Comparison of ENCODE assay signal across 16 cellular contexts in the genomic region with DNA sequence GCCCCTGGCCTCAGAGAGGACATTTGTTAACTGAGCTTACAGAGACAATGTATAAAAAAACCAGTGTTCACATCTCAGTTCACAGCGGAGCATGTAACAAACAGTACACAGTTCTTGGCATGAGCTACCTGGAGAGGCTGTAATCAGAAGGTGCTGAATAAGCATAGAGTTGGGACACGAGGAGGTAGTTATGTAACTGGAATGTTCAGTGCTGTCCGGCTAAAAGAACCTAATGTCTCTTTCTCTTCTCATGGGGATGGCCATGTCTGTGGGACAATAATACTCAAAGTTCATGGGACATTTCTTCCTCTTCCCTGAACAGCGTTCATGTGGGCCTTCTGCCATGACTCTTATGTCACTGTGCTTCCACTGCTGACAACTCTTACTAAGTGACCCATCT. TPM values are rescaled to one million over a fixed set of nuclear protein-coding genes. Genes with fewer than 3 reads are reported as not detected.
A peak's percentile ranks its signal among the peaks of the same experiment; 100 is the strongest.
DNase-seq lines count a peak whose midpoint lies in the region; ATAC-seq and TF ChIP-seq lines count a peak whose summit lies in the region.
"Had no signal": no experiment of that assay in that cellular context is flagged by ENCODE, and none has a peak within 500 bp of the region (broad histone marks: within the 10 kb centered on the region; RNA-seq: fewer than 3 reads in every experiment).

No MANE protein-coding gene starts in this region.

- peaks cover 7% of the 10 kb centered on the region for H3K36me3 Mint-ChIP-seq in natural killer cell

- H3K36me3 ChIP-seq in right lobe of liver = peaks cover 0 to 18% (median 9%) of the 10 kb centered on the region in 4 donors
- peaks cover 0 to 43% of the 10 kb centered on the region in 2 donors for H3K36me3 ChIP-seq in gastrocnemius medialis
- peaks cover 5 to 58% (median 42%) of the 10 kb centered on the region in 4 donors for H3K36me3 ChIP-seq in upper lobe of left lung

- WGBS in right lobe of liver (ENCODE audit: insufficient coverage, low coverage, low lambda C conversion rate, missing lambda C conversion rate) = 32% methylated on average over 4 of the region's 4 CpGs
- WGBS in upper lobe of left lung, 2 donors = 77 to 84% methylated on average over 4 of the region's 4 CpGs

- ATAC-seq in right lobe of liver = peak; percentile 83 to 99 (median 91)
- ATAC-seq in gastrocnemius medialis = peak; percentile 98 to 99
- ATAC-seq in upper lobe of left lung (ENCODE audit: low FRiP score in 2 of 2) = no peak
- no peak for ATAC-seq in natural killer cell
- ATAC-seq: GM23338 had no signal

- H3K27me3 ChIP-seq in right lobe of liver (no peaks in the 10 kb centered on the region), gastrocnemius medialis (no peaks in the 10 kb centered on the region), upper lobe of left lung (no peaks in the 10 kb centered on the region)

- no peak for TF ChIP-seq CTCF in LNCaP clone FGC (IDR thresholded peaks at IDR 0.05; ENCODE audit: control insufficient read depth, extremely low read depth, insufficient read depth)
- no peak for TF ChIP-seq CTCF in right lobe of liver (IDR thresholded peaks at IDR 0.05)
- no peak for TF ChIP-seq CTCF in gastrocnemius medialis (IDR thresholded peaks at IDR 0.05 in 4 of 5, conservative IDR thresholded peaks at IDR 0.05 in 1 of 5)
- no peak for TF ChIP-seq CTCF in upper lobe of left lung (IDR thresholded peaks at IDR 0.05)
- TF ChIP-seq CTCF in natural killer cell (IDR thresholded peaks at IDR 0.05) = no peak

- intact Hi-C loops in right lobe of liver (cut with DNase I) (no loop called here), gastrocnemius medialis (cut with DNase I; ENCODE audit: low total_unique reads) (no loop called here), natural killer cell (cut with micrococcal nuclease) (no loop called here)

- H3K4me3 ChIP-seq in LNCaP clone FGC (ENCODE audit: low read depth, low read length) (no peak overlapping the region), right lobe of liver (no peak overlapping the region), gastrocnemius medialis (no peak overlapping the region), upper lobe of left lung (no peak overlapping the region)
- H3K4me3 ChIP-seq: GM23338, PC-9 had no signal

- H3K27ac ChIP-seq in right lobe of liver = peak overlapping the region in 1 of 3 donors; percentile 45
- peak overlapping the region; percentile 24 to 90 (median 69) for H3K27ac ChIP-seq in gastrocnemius medialis
- H3K27ac ChIP-seq in upper lobe of left lung = peak overlapping the region in 1 of 4 donors; percentile 26
- H3K27ac ChIP-seq: PC-9 had no signal

- TF ChIP-seq EP300 in upper lobe of left lung (IDR thresholded peaks at IDR 0.05) = no peak

- peaks cover 0 to 8% (median 0%) of the 10 kb centered on the region in 4 donors for H3K4me1 ChIP-seq in right lobe of liver
- H3K4me1 ChIP-seq in gastrocnemius medialis = peaks cover 12 to 13% of the 10 kb centered on the region in 2 donors
- no peaks in the 10 kb centered on the region for H3K4me1 ChIP-seq in upper lobe of left lung

- peak; percentile 46 for DNase-seq in LNCaP clone FGC (ENCODE audit: low read depth)
- DNase-seq in cerebellum (ENCODE audit: low spot score) = peak; percentile 10
- DNase-seq in right lobe of liver = peak in 1 of 3 donors; percentile 69
- DNase-seq in gastrocnemius medialis = peak; percentile 61 to 65
- DNase-seq in upper lobe of left lung = no peak
- DNase-seq in NOMO-1 treated with DMSO at 0.1 percent for 48 hours (lab: John Stamatoyannopoulos, UW; ENCODE audit: unreplicated experiment) = no peak
- no peak for DNase-seq in natural killer cell
- DNase-seq: COR-L47, NCI-H1436 treated with DMSO at 0.1 percent for 48 hours, NCI-H2029 treated with DMSO at 0.1 percent for 48 hours, NCI-H2171 treated with DMSO at 0.1 percent for 48 hours, NCI-H446 treated with DMSO at 0.1 percent for 48 hours, NCI-H748 treated with DMSO at 0.1 percent for 48 hours, PC-9 had no signal

- H3K27ac Mint-ChIP-seq in natural killer cell = no peak overlapping the region
- H3K27ac Mint-ChIP-seq: GM23338 had no signal

- H3K9me3 ChIP-seq in right lobe of liver (no peaks in the 10 kb centered on the region), gastrocnemius medialis (no peaks in the 10 kb centered on the region), upper lobe of left lung (no peaks in the 10 kb centered on the region)

- TF ChIP-seq POLR2A in right lobe of liver (IDR thresholded peaks at IDR 0.05) (no peak), gastrocnemius medialis (IDR thresholded peaks at IDR 0.05) (no peak), upper lobe of left lung (IDR thresholded peaks at IDR 0.05) (no peak)

- H3K4me1 Mint-ChIP-seq in natural killer cell = no peaks in the 10 kb centered on the region
- H3K4me1 Mint-ChIP-seq: CD14-positive monocyte, GM23338 had no signal

- H3K27me3 Mint-ChIP-seq in natural killer cell (ENCODE audit: low read depth in 2 of 2) = no peaks in the 10 kb centered on the region

- in situ Hi-C loops in gastrocnemius medialis (cut with MboI; ENCODE audit: low sequenced_read_pairs in 4 of 4) = no loop called here

- H3K9me3 Mint-ChIP-seq in natural killer cell = no peaks in the 10 kb centered on the region
- H3K9me3 Mint-ChIP-seq: CD14-positive monocyte, GM23338 had no signal

- no peak overlapping the region for H3K4me3 Mint-ChIP-seq in natural killer cell
- H3K4me3 Mint-ChIP-seq: CD14-positive monocyte, GM23338 had no signal

RNA-seq across cellular contexts. Expression of a gene that starts 17.2 kb away (rescaled TPM):
- total RNA-seq in cerebellum = 120 TPM
- total RNA-seq in right lobe of liver = 10 to 100 TPM; 15.2 to 32.7 (median 19.5) TPM
- total RNA-seq in gastrocnemius medialis = 10 to 100 TPM; 19.2 to 71.6 (median 31.2) TPM
- total RNA-seq in upper lobe of left lung = 100 to 1,000 TPM in 2 of 6 donors, 10 to 100 TPM in 4; 47.1 to 107 (median 88.2) TPM
- 10 to 100 TPM; 29.6 to 36.2 (median 32.3) TPM for total RNA-seq in natural killer cell

RNA-seq across cellular contexts. Expression of a gene that starts 30.1 kb away (rescaled TPM):
- total RNA-seq in cerebellum (9.9 TPM), right lobe of liver (1 to 10 TPM; 3.5 to 7.4 (median 4.9) TPM), gastrocnemius medialis (10 to 100 TPM in 3 of 4 donors, 1 to 10 TPM in 1; 9.4 to 20.0 (median 15.5) TPM), upper lobe of left lung (10 to 100 TPM; 10.9 to 50.3 (median 21.2) TPM), natural killer cell (10 to 100 TPM; 19.5 to 21.8 (median 19.6) TPM)

Comparison
In these comparisons a context has a peak if more than half of its experiments do, and no peak if none do; other contexts are left out.
1. DNase-seq: peak in LNCaP clone FGC (single experiment), cerebellum (single experiment) and gastrocnemius medialis (2 of 2); none in upper lobe of left lung (0 of 2), NOMO-1 treated with DMSO at 0.1 percent for 48 hours (single experiment) and natural killer cell (single experiment).
2. ATAC-seq: peak in right lobe of liver (4 of 4) and gastrocnemius medialis (2 of 2); none in upper lobe of left lung (0 of 2) and natural killer cell (0 of 3).